12 cellular contexts compared by ENCODE assay signal in genomic region chr11:120527111-120527748, GRCh38. TPM values are rescaled to one million over a fixed set of nuclear protein-coding genes. Genes with fewer than 3 reads are reported as not detected.
DNase-seq lines count a peak whose midpoint lies in the region; ATAC-seq and TF ChIP-seq lines count a peak whose summit lies in the region.
"Had no signal": no experiment of that assay in that cellular context is flagged by ENCODE, and none has a peak within 500 bp of the region (broad histone marks: within the 10 kb centered on the region; RNA-seq: fewer than 3 reads in every experiment).

No MANE protein-coding gene starts in this region.

- ATAC-seq in gastroesophageal sphincter (peak; percentile 57), HG03521 (IDR thresholded peaks at IDR 0.05; ENCODE audit: unreplicated experiment) (no peak), HG03025 (IDR thresholded peaks at IDR 0.05; ENCODE audit: low FRiP score, unreplicated experiment) (no peak)
- ATAC-seq: left colon had no signal

- no peak for TF ChIP-seq POLR2A in gastroesophageal sphincter (IDR thresholded peaks at IDR 0.05)

- no peaks in the 10 kb centered on the region for H3K9me3 ChIP-seq in gastroesophageal sphincter

- intact Hi-C loops in posterior vena cava (cut with DNase I), result no loop called here

- no peak for TF ChIP-seq EP300 in gastroesophageal sphincter (IDR thresholded peaks at IDR 0.05)

- H3K4me3 ChIP-seq in H7 (ENCODE audit: insufficient read depth, low read depth, low read length) (no peak overlapping the region), gastroesophageal sphincter (no peak overlapping the region)
- H3K4me3 ChIP-seq: dorsolateral prefrontal cortex had no signal

- TF ChIP-seq CTCF in gastroesophageal sphincter (IDR thresholded peaks at IDR 0.05), result no peak

- H3K4me1 ChIP-seq in gastroesophageal sphincter, result peaks cover 0 to 8% (median 0%) of the 10 kb centered on the region in 3 donors

- no peaks in the 10 kb centered on the region for H3K36me3 ChIP-seq in H7 (replicated peaks; ENCODE audit: control insufficient read depth, insufficient read depth, low read length)
- no peaks in the 10 kb centered on the region for H3K36me3 ChIP-seq in gastroesophageal sphincter

- DNase-seq in H7, result peak; percentile 91
- peak; percentile 98 for DNase-seq in NCI-H69 (lab: John Stamatoyannopoulos, UW)
- peak; percentile 87 for DNase-seq in posterior vena cava (ENCODE audit: low spot score)
- no peak for DNase-seq in dermis blood vessel endothelial cell
- DNase-seq: left colon; NCI-H446; stimulated activated CD8-positive, alpha-beta memory T cell treated with anti-CD3 and anti-CD28 coated beads, Interleukin-4, amount 100 ng/mL, for 48 hours had no signal

- H3K27me3 ChIP-seq in H7 (ENCODE audit: control insufficient read depth, insufficient read depth, low read length) (no peaks in the 10 kb centered on the region; the same call in none of the 2 replicates), gastroesophageal sphincter (peaks cover 75% of the 10 kb centered on the region)
- H3K27me3 ChIP-seq: dorsolateral prefrontal cortex had no signal

- no peak overlapping the region for H3K27ac ChIP-seq in gastroesophageal sphincter
- H3K27ac ChIP-seq: dorsolateral prefrontal cortex had no signal

- WGBS in gastroesophageal sphincter (ENCODE audit: low coverage in 1 of 2), 2 donors, result 18% methylated on average over 4 of the region's 16 CpGs; no CpG with 5 or more reads in 1 of the 2 donors

RNA-seq across cellular contexts. Expression of gene GRIK4, which starts 15.7 kb away (rescaled TPM):
- 1.0 TPM in 2 replicates for total RNA-seq in H7 (2014; rRNA removed; shearing (Covaris generic))
- total RNA-seq in gastroesophageal sphincter (under 1 TPM; under 0.01 to 0.69 (median 0.25) TPM), posterior vena cava (under 1 TPM in 1 of 2 donors, not detected in 1; 0.19 TPM), dermis blood vessel endothelial cell (under 0.01 TPM in 1 of 2 replicates, not detected in the other)
- total RNA-seq: T-helper 2 cell treated with Interferon-gamma antibody and Interleukin-4, amounts not matched to agents 100 ng/mL and 5 ng/mL, for 36 hours had no signal
